Comparison of ENCODE assay signal across 11 cellular contexts in the genomic region with DNA sequence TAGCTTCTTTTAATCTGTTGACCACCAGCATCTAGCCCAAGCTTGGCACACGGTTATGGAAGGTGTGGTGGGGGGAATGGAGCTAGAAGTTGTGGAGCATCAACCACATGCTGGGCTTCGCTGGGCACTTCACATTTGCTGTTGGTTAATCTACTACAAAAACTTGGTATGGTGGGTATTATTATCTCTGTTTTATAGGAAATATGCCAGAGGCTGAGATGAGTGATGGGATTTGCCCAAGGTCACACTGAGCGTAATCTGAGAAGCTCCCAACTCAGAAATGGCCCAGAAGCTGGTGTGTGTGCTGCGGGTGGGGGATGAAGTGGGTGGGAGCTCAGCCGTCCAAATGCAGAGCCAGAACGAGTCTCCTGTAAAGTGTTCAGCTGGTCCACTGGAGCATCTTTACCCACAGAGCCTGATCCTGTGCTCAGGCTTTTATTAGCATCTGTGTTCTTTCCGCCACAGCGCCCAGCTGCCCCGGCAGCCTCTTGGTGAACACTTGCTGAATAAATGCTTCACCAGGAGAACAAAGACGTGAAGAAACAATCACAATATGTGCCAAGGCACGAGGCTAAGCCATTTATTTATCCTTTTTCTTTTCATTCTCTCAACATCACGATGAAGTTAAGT.
A peak's percentile ranks its signal among the peaks of the same experiment; 100 is the strongest.
DNase-seq lines count a peak whose midpoint lies in the region; ATAC-seq, FAIRE-seq and TF ChIP-seq lines count a peak whose summit lies in the region.
"Had no signal": no experiment of that assay in that cellular context is flagged by ENCODE, and none has a peak within 500 bp of the region (broad histone marks: within the 10 kb centered on the region; RNA-seq: fewer than 3 reads in every experiment).

No MANE protein-coding gene starts in this region.

- H3K9me3 ChIP-seq in A673 (ENCODE audit: low read depth, low read length, poor library complexity, severe bottlenecking) (no peaks in the 10 kb centered on the region), IMR-90 (ENCODE audit: control insufficient read depth, insufficient read depth, low read length) (no peaks in the 10 kb centered on the region), K562 (replicated peaks; ENCODE audit: control insufficient read depth, insufficient read depth, low read depth, low read length) (no peaks in the 10 kb centered on the region), ovary (no peaks in the 10 kb centered on the region)
- H3K9me3 ChIP-seq: colonic mucosa had no signal

- DNase-seq in A673 (ENCODE audit: low spot score) (no peak), IMR-90 (no peak), K562 (ENCODE audit: extremely low read depth in 1 of 4, low spot score in 3 of 4) (no peak), mesendoderm (no peak), H54 (ENCODE audit: insufficient read length, low spot score) (no peak), putamen (ENCODE audit: low spot score) (no peak), ovary (no peak)
- DNase-seq: activated B cell treated with CpG ODN at 0.5 μM for 24 hours; CD4-positive, CD25-positive, alpha-beta regulatory T cell had no signal

- H2BK20ac ChIP-seq in IMR-90 (ENCODE audit: low read depth, low read length) = peak overlapping the region; percentile 88; the same call in 1 of the 2 replicates

- H2BK15ac ChIP-seq in IMR-90 (ENCODE audit: low read depth, low read length) (peak overlapping the region; percentile 52; the same call in 2 of the 3 replicates), mesendoderm (replicated peaks; ENCODE audit: low read depth) (no peak overlapping the region)

- ATAC-seq in IMR-90 (ENCODE audit: low read depth) (no peak), K562 (no peak), HG03095 (IDR thresholded peaks at IDR 0.05; ENCODE audit: unreplicated experiment) (no peak)

- peak overlapping the region; percentile 19 for H2AK9ac ChIP-seq in IMR-90 (replicated peaks; ENCODE audit: low read depth, low read length, poor library complexity)

- no peak for FAIRE-seq in K562 (lab: Jason Lieb, UNC)
- no peak for FAIRE-seq in H54 (lab: Jason Lieb, UNC)

- H4K91ac ChIP-seq in IMR-90 (ENCODE audit: insufficient read depth, low read depth, low read length) = peak overlapping the region; percentile 83

- H3K27ac ChIP-seq in A673 (ENCODE audit: low read depth, low read length, poor library complexity, severe bottlenecking) (peak overlapping the region; percentile 28), IMR-90 (ENCODE audit: insufficient read depth, low read length) (no peak overlapping the region; the same call in 1 of the 2 replicates), K562 (ENCODE audit: extremely low read depth, low read depth, low read length) (peak overlapping the region; percentile 97), mesendoderm (ENCODE audit: low read depth, low read length) (no peak overlapping the region), ovary (no peak overlapping the region)

- BruUV-seq in A673 (replicated peaks; lab: Mats Ljungman, UMichigan) = no TSS peak
- BruUV-seq in IMR-90 (replicated peaks; lab: Mats Ljungman, UMichigan) = no TSS peak
- no TSS peak for BruUV-seq in K562 (replicated peaks; lab: Mats Ljungman, UMichigan)

- TF ChIP-seq RAD21 in IMR-90 (IDR thresholded peaks at IDR 0.05; ENCODE audit: low read length) (no peak), K562 (CRISPR knock-in tag; conservative IDR thresholded peaks at IDR 0.05 in 1 of 2, IDR thresholded peaks at IDR 0.05 in 1 of 2) (no peak)

- H3K27me3 ChIP-seq in A673 (replicated peaks; ENCODE audit: insufficient read depth, low read depth, low read length, poor library complexity) = no peaks in the 10 kb centered on the region
- H3K27me3 ChIP-seq in IMR-90 (ENCODE audit: control insufficient read depth, insufficient read depth, low read length) = no peaks in the 10 kb centered on the region
- H3K27me3 ChIP-seq in K562 (ENCODE audit: control insufficient read depth in 2 of 2, insufficient read depth in 2 of 2, low read length in 2 of 2) = no peaks in the 10 kb centered on the region
- no peaks in the 10 kb centered on the region for H3K27me3 ChIP-seq in mesendoderm (ENCODE audit: insufficient read depth, low read length, poor library complexity)
- H3K27me3 ChIP-seq in ovary = no peaks in the 10 kb centered on the region
- H3K27me3 ChIP-seq: colonic mucosa had no signal

- H3K4ac ChIP-seq in IMR-90 (ENCODE audit: low read depth, low read length) (peak overlapping the region; percentile 90; the same call in 1 of the 2 replicates), mesendoderm (ENCODE audit: low read depth, low read length) (no peak overlapping the region)

- intact Hi-C loops in A673 (cut with micrococcal nuclease; ENCODE audit: unreplicated experiment) = no loop called here
- intact Hi-C loops in IMR-90 (cut with micrococcal nuclease) = no loop called here
- intact Hi-C loops in K562 (cut with micrococcal nuclease) = loop anchor here (2.0 to 5.0 kb wide), 2 partner anchors 85 to 98 kb away; partner anchors contain the start of gene JUN
- intact Hi-C loops in ovary (cut with DNase I) = loop anchor here in 1 of 4 donors (10.0 kb wide), 1 partner anchor 68 kb away; no protein-coding TSS in a partner anchor

- H3K79me1 ChIP-seq in IMR-90 (ENCODE audit: low read depth in 1 of 2, low read length in 2 of 2) = no peaks in the 10 kb centered on the region
- no peaks in the 10 kb centered on the region for H3K79me1 ChIP-seq in mesendoderm (ENCODE audit: low read length)

- H3K4me3 ChIP-seq in A673 (ENCODE audit: low read depth, low read length, poor library complexity, severe bottlenecking) = no peak overlapping the region
- H3K4me3 ChIP-seq in IMR-90 (ENCODE audit: insufficient read depth, low read depth, low read length) = no peak overlapping the region
- no peak overlapping the region for H3K4me3 ChIP-seq in K562
- no peak overlapping the region for H3K4me3 ChIP-seq in mesendoderm (ENCODE audit: low read length)
- no peak overlapping the region for H3K4me3 ChIP-seq in ovary
- H3K4me3 ChIP-seq: colonic mucosa had no signal

- TF ChIP-seq POLR2A in IMR-90 (IDR thresholded peaks at IDR 0.05; ENCODE audit: low read depth, low read length) (no peak), K562 (conservative IDR thresholded peaks at IDR 0.05) (no peak), H54 (IDR thresholded peaks at IDR 0.05; ENCODE audit: low read depth, low read length) (no peak), ovary (IDR thresholded peaks at IDR 0.05) (no peak)

- H2BK120ac ChIP-seq in IMR-90 (ENCODE audit: low read depth, low read length) = peak overlapping the region; percentile 90
- no peak overlapping the region for H2BK120ac ChIP-seq in mesendoderm (ENCODE audit: low read depth, low read length)

- TF ChIP-seq EP300 in K562 (IDR thresholded peaks at IDR 0.05; ENCODE audit: low read length) (no peak), ovary (IDR thresholded peaks at IDR 0.05) (no peak)

- POLR2A ChIA-PET in A673 (lab: Charles Lee; ENCODE audit: low non-redundant PET) (interaction anchor here (0.6 to 0.7 kb wide), 2 partner anchors 15 to 20 kb away, joined by 4 to 5 read pairs; no protein-coding TSS in a partner anchor), IMR-90 (lab: Charles Lee; ENCODE audit: unreplicated experiment) (no interaction called here), K562 (lab: Yijun Ruan, JAX) (interaction anchor here (0.6 to 3.1 kb wide), 5 partner anchors 8 to 1875 kb away, joined by 3 to 17 read pairs (median 3); no protein-coding TSS in a partner anchor)

- peaks cover 16% of the 10 kb centered on the region for H3K4me1 ChIP-seq in A673 (ENCODE audit: insufficient read depth, low read length, poor library complexity, severe bottlenecking)
- peaks cover 12% of the 10 kb centered on the region for H3K4me1 ChIP-seq in IMR-90 (ENCODE audit: control insufficient read depth, insufficient read depth, low read length)
- peaks cover 44 to 64% of the 10 kb centered on the region in 2 experiments for H3K4me1 ChIP-seq in K562 (replicated peaks in 1 of 2; ENCODE audit: control insufficient read depth in 2 of 2, insufficient read depth in 2 of 2, low read length in 2 of 2)
- H3K4me1 ChIP-seq in mesendoderm (ENCODE audit: control insufficient read depth, low read depth, low read length) = peaks cover 2% of the 10 kb centered on the region
- peaks cover 13% of the 10 kb centered on the region for H3K4me1 ChIP-seq in ovary (ENCODE audit: insufficient read depth)

- no peak overlapping the region for H3K4me2 ChIP-seq in IMR-90 (ENCODE audit: low read depth, low read length)
- H3K4me2 ChIP-seq in K562 (ENCODE audit: insufficient read depth, low read length) = no peak overlapping the region
- no peak overlapping the region for H3K4me2 ChIP-seq in mesendoderm (ENCODE audit: low read length)

- in situ Hi-C loops in IMR-90 (cut with MboI; ENCODE audit: low sequenced_read_pairs) (no loop called here), K562 (cut with MboI) (loop anchor here (10.0 kb wide), 1 partner anchor 98 kb away; the partner anchor contains the start of gene JUN)

- H3K9me1 ChIP-seq in IMR-90 (ENCODE audit: insufficient read depth, low read length) (peaks cover 8% of the 10 kb centered on the region; the same call in 1 of the 2 replicates), K562 (ENCODE audit: control insufficient read depth, insufficient read depth, low read length) (no peaks in the 10 kb centered on the region)

- H2AK5ac ChIP-seq in IMR-90 (ENCODE audit: low read depth, low read length) = peak overlapping the region; percentile 87
- H2AK5ac ChIP-seq in mesendoderm (ENCODE audit: low read length) = no peak overlapping the region

- CTCF ChIA-PET in A673 (lab: Charles Lee) (no interaction called here), IMR-90 (lab: Yijun Ruan, JAX) (no interaction called here), K562 (lab: Yijun Ruan, JAX; ENCODE audit: low intra/inter-chr PET ratio) (no interaction called here)

- H3K9ac ChIP-seq in IMR-90 (ENCODE audit: low read depth, low read length) (no peak overlapping the region), K562 (ENCODE audit: insufficient read depth in 1 of 2, low read depth in 2 of 2, low read length in 2 of 2) (peak overlapping the region; percentile 67 to 75; a peak in 3 of 4 replicates), mesendoderm (ENCODE audit: low read length) (no peak overlapping the region)

- no peaks in the 10 kb centered on the region for H3K36me3 ChIP-seq in A673 (ENCODE audit: insufficient read depth, low read length, poor library complexity, severe bottlenecking)
- no peaks in the 10 kb centered on the region for H3K36me3 ChIP-seq in IMR-90 (ENCODE audit: control insufficient read depth, insufficient read depth, low read length)
- H3K36me3 ChIP-seq in K562 (ENCODE audit: control insufficient read depth, insufficient read depth, low read length) = no peaks in the 10 kb centered on the region
- H3K36me3 ChIP-seq in mesendoderm (ENCODE audit: control insufficient read depth, insufficient read depth, low read length) = no peaks in the 10 kb centered on the region
- H3K36me3 ChIP-seq in ovary = no peaks in the 10 kb centered on the region
- H3K36me3 ChIP-seq: colonic mucosa had no signal

- dilution Hi-C loops in IMR-90 (cut with HindIII; ENCODE audit: low sequenced_read_pairs, unreplicated experiment) = no loop called here

- H2AFZ ChIP-seq in IMR-90 (replicated peaks; ENCODE audit: low read length, poor library complexity) = no peak overlapping the region
- H2AFZ ChIP-seq in K562 (ENCODE audit: low read depth, low read length) = 0 out of 2 replicates have a peak overlapping the region, but pooled peaks have one; percentile 71

- peak overlapping the region; percentile 44; the same call in 1 of the 2 replicates for H3K56ac ChIP-seq in IMR-90 (ENCODE audit: extremely low read depth, insufficient read depth, low read length)
- H3K56ac ChIP-seq in mesendoderm (ENCODE audit: low read length) = no peak overlapping the region

- H2BK5ac ChIP-seq in IMR-90 (ENCODE audit: low read depth, low read length, poor library complexity, severe bottlenecking) = peak overlapping the region; percentile 32
- H2BK5ac ChIP-seq in mesendoderm (ENCODE audit: low read length) = no peak overlapping the region

- peak overlapping the region; percentile 45 to 89 for H4K8ac ChIP-seq in IMR-90 (ENCODE audit: low read depth in 2 of 2, low read length in 2 of 2)
- no peak overlapping the region for H4K8ac ChIP-seq in mesendoderm (ENCODE audit: low read depth, low read length)

- H4K5ac ChIP-seq in IMR-90 (ENCODE audit: low read depth, low read length) (no peak overlapping the region), mesendoderm (ENCODE audit: low read length) (no peak overlapping the region)

- no peak for TF ChIP-seq CTCF in A673 (conservative IDR thresholded peaks at IDR 0.05; ENCODE audit: low read depth, low read length)
- TF ChIP-seq CTCF in IMR-90 (conservative IDR thresholded peaks at IDR 0.05; ENCODE audit: low read depth, low read length) = no peak
- TF ChIP-seq CTCF in K562 (IDR thresholded peaks at IDR 0.05 in 2 of 3, conservative IDR thresholded peaks at IDR 0.05 in 1 of 3; ENCODE audit: insufficient read depth in 2 of 3, low read depth in 1 of 3, low read length in 3 of 3) = no peak
- TF ChIP-seq CTCF in ovary (IDR thresholded peaks at IDR 0.05) = no peak

- no peak overlapping the region; the same call in 1 of the 2 replicates for H3K23ac ChIP-seq in IMR-90 (ENCODE audit: low read depth, low read length)
- no peak overlapping the region for H3K23ac ChIP-seq in mesendoderm (ENCODE audit: low read length)

- WGBS in IMR-90 (ENCODE audit: extremely low coverage in 2 of 2, insufficient read length in 1 of 2), 2 experiments = no CpG with 5 or more reads among the region's 12 CpGs
- WGBS in K562 (ENCODE audit: insufficient coverage, low coverage, missing lambda C conversion rate) = 70% methylated on average over 9 of the region's 12 CpGs
- WGBS in mesendoderm (ENCODE audit: extremely low coverage, insufficient coverage, low lambda C conversion rate) = no CpG with 5 or more reads among the region's 12 CpGs
- WGBS in ovary, 3 donors = 74 to 86% (median 78%) methylated on average over 12 of the region's 12 CpGs

- no peaks in the 10 kb centered on the region for H4K20me1 ChIP-seq in IMR-90 (ENCODE audit: insufficient read depth, low read length)
- no peaks in the 10 kb centered on the region for H4K20me1 ChIP-seq in K562 (replicated peaks; ENCODE audit: control insufficient read depth, insufficient read depth, low read length)

- H3K79me2 ChIP-seq in K562 (ENCODE audit: control insufficient read depth, insufficient read depth, low read length) (no peaks in the 10 kb centered on the region), mesendoderm (ENCODE audit: control insufficient read depth, insufficient read depth, low read length) (no peaks in the 10 kb centered on the region)

- peak overlapping the region; percentile 78 for H3K14ac ChIP-seq in IMR-90 (replicated peaks; ENCODE audit: low read depth, low read length)

- H3K18ac ChIP-seq in IMR-90 (ENCODE audit: low read depth, low read length) (no peak overlapping the region), mesendoderm (ENCODE audit: low read length) (peak overlapping the region; percentile 42)

Comparison
In these comparisons a context has a peak if more than half of its experiments do, and no peak if none do; other contexts are left out.
1. H3K27ac ChIP-seq: peak in A673 (single experiment) and K562 (single experiment); none in IMR-90 (single experiment), mesendoderm (single experiment) and ovary (0 of 2).
2. H3K9ac ChIP-seq: peak in K562 (2 of 2); none in IMR-90 (single experiment) and mesendoderm (single experiment).